ENCODE assay signal across 1 cellular context in the genomic region with DNA sequence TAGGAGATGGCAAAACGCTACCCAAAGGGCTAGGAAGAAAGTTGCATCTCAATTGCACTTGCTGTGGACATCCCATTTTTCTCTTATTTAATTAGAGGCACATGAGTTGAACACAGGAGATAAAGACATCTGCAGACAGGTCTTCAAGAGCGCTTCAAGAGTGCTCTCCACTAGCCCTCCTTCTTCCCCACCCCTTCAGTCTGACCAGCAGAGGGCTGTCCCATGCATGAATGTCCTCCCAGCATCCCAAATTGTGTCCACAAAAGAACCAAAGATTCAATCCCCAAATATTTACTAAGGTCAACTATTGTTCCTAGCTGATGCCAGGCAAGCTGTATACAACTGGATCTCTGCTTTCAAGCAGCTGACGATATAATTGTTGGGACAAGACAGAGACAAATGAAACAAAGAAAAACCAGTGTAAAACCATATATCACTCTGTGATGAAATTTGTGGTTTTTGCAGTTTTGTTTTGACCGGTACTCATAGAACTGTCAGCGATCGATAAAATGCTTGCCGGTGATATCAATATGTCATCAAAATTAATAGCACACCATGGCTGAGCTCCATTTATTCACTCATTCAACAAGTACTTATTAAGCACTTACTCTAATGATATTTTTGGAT.
TF ChIP-seq lines count a peak whose summit lies in the region.

No MANE protein-coding gene starts in this region.

TF ChIP-seq in H1, 55 proteins besides CTCF, POLR2A, EP300 and RAD21:
- TF ChIP-seq EZH2 (IDR thresholded peaks at IDR 0.05; ENCODE audit: low read depth, low read length, severe bottlenecking) (no peak), TBP (IDR thresholded peaks at IDR 0.05; ENCODE audit: low read depth, low read length) (no peak), RNF2 (IDR thresholded peaks at IDR 0.05; ENCODE audit: borderline replicate concordance, low read depth, low read length, missing control alignments, poor library complexity, severe bottlenecking) (no peak), EGR1 (IDR thresholded peaks at IDR 0.05; ENCODE audit: borderline replicate concordance, low read depth, low read length) (no peak)
TF ChIP-seq in H1: peak in this region for 0.
